1 cellular context compared by ENCODE assay signal in the genomic region with DNA sequence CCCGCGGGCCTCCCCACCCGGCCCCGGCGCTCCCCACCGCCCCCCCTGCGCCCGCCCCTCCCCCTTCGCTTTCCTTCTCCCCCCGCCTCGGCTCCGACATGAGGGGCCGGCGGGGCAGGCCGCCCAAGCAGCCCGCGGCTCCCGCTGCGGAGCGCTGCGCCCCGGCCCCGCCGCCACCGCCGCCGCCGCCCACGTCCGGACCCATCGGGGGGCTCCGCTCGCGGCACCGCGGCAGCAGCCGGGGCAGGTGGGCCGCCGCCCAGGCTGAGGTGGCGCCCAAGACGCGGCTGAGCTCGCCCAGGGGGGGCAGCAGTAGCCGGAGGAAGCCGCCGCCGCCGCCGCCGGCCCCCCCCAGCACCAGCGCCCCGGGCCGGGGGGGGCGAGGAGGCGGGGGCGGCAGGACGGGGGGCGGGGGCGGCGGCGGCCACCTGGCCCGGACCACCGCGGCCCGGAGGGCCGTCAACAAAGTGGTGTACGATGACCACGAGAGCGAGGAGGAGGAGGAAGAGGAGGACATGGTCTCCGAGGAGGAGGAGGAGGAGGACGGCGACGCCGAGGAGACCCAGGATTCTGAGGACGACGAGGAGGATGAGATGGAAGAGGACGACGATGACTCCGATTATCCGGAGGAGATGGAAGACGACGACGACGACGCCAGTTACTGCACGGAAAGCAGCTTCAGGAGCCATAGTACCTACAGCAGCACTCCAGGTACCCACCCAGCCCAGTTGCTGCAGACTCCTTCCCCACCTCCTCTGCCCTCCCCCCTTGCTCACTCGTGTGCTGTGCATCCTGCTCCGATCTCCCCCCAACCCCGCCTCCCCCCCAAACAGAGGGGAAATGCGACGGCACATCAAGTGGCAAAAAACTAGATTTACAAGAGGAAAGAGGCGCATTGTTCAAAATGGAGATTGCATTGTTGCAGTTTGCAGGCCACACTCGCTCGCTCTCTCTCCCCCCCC.
TF ChIP-seq lines count a peak whose summit lies in the region.

No MANE protein-coding gene starts in this region.

TF ChIP-seq in H1, 55 proteins besides CTCF, POLR2A, EP300 and RAD21:
- TF ChIP-seq, protein P1, sequence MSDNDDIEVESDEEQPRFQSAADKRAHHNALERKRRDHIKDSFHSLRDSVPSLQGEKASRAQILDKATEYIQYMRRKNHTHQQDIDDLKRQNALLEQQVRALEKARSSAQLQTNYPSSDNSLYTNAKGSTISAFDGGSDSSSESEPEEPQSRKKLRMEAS (IDR thresholded peaks at IDR 0.05) = 0 out of 2 replicates have a peak, but pooled peaks have one; percentile 39
- peak; percentile 43; the same call in 1 of the 2 replicates for TF ChIP-seq POLR2AphosphoS5 (IDR thresholded peaks at IDR 0.05; ENCODE audit: low read depth, low read length)
- TF ChIP-seq TAF1 (IDR thresholded peaks at IDR 0.05; ENCODE audit: low read depth, low read length) = peak; percentile 77
- TF ChIP-seq PHF8 (conservative IDR thresholded peaks at IDR 0.05; ENCODE audit: low read depth, low read length) = peak; percentile 57; the same call in 1 of the 2 replicates
